In the genomic region with DNA sequence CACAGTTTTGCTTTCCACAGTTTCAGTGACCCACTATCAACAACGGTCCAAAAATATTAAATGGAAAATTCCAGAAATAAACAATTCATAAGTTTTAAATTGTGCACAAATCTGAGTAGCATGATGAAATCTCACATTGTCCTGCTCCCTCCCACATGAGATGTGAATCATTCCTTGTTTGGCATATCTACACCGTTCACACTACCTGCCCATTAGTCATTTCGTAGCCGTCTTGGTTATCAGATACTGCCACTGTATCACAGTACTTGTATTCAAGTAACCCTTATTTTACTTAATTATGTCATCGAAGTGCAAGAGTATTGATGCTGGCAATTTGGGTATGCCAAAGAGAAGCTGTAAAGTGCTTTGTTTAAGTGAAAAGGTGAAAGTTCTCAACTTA, we compare ENCODE assay signal across 14 cellular contexts.
A peak's percentile ranks its signal among the peaks of the same experiment; 100 is the strongest.
DNase-seq lines count a peak whose midpoint lies in the region; ATAC-seq and TF ChIP-seq lines count a peak whose summit lies in the region.
"Had no signal": no experiment of that assay in that cellular context is flagged by ENCODE, and none has a peak within 500 bp of the region (broad histone marks: within the 10 kb centered on the region; RNA-seq: fewer than 3 reads in every experiment).

No MANE protein-coding gene starts in this region.

- H3K4me3 ChIP-seq in RWPE2 (ENCODE audit: severe bottlenecking) (no peak overlapping the region), osteoblast (ENCODE audit: insufficient read depth, low read length) (no peak overlapping the region)
- H3K4me3 ChIP-seq: GM23248 had no signal

- H3K27me3 ChIP-seq in RWPE2 (ENCODE audit: insufficient read depth, poor library complexity, severe bottlenecking), result no peaks in the 10 kb centered on the region
- no peaks in the 10 kb centered on the region for H3K27me3 ChIP-seq in osteoblast (ENCODE audit: insufficient read depth, low read length)

- H3K27ac ChIP-seq in RWPE2 (ENCODE audit: poor library complexity, severe bottlenecking) (no peak overlapping the region), osteoblast (ENCODE audit: low read depth, low read length) (no peak overlapping the region)
- H3K27ac ChIP-seq: GM23248 had no signal

- TF ChIP-seq CTCF in RWPE2 (IDR thresholded peaks at IDR 0.05; ENCODE audit: poor library complexity, severe bottlenecking) (no peak), osteoblast (IDR thresholded peaks at IDR 0.05; ENCODE audit: extremely low read depth, low read depth, low read length) (no peak)

- ATAC-seq in RWPE2 (ENCODE audit: low read depth) (peak; percentile 99), esophagus mucosa (peak; percentile 66), HG02798 (IDR thresholded peaks at IDR 0.05; ENCODE audit: poor library complexity, unreplicated experiment) (no peak), GM19467 (IDR thresholded peaks at IDR 0.05; ENCODE audit: unreplicated experiment) (no peak)
- ATAC-seq: HCT116, HepG2 had no signal

- no peak overlapping the region for H3K4me2 ChIP-seq in osteoblast (ENCODE audit: insufficient read depth, low read length)

- H3K9me3 ChIP-seq in RWPE2 (ENCODE audit: severe bottlenecking), result no peaks in the 10 kb centered on the region
- H3K9me3 ChIP-seq in osteoblast (ENCODE audit: low read depth, low read length), result no peaks in the 10 kb centered on the region

- H3K4me1 ChIP-seq in RWPE2 (ENCODE audit: insufficient read depth, poor library complexity, severe bottlenecking) (peaks cover 7% of the 10 kb centered on the region), osteoblast (ENCODE audit: insufficient read depth, low read length) (no peaks in the 10 kb centered on the region)

- no peaks in the 10 kb centered on the region for H3K79me2 ChIP-seq in osteoblast (ENCODE audit: insufficient read depth, low read length)

- no peak overlapping the region for H2AFZ ChIP-seq in osteoblast (ENCODE audit: low read length)
- H2AFZ ChIP-seq: GM23248 had no signal

- H3K36me3 ChIP-seq in RWPE2 (ENCODE audit: low read depth), result no peaks in the 10 kb centered on the region
- no peaks in the 10 kb centered on the region for H3K36me3 ChIP-seq in osteoblast (ENCODE audit: insufficient read depth, low read length)

- no peaks in the 10 kb centered on the region for H4K20me1 ChIP-seq in osteoblast (ENCODE audit: insufficient read depth, low read length)

- DNase-seq in HT1080 (ENCODE audit: low read depth) (peak; percentile 15), RWPE2 (ENCODE audit: low spot score) (no peak), osteoblast (ENCODE audit: insufficient read length, low spot score, missing footprints) (peak; percentile 19), COLO668 (lab: John Stamatoyannopoulos, UW; ENCODE audit: unreplicated experiment) (no peak)
- DNase-seq: C1 segment of cervical spinal cord; CD4-positive, alpha-beta T cell; DND-41; GDM1; GM23248 had no signal

Comparison
In these comparisons a context has a peak if more than half of its experiments do, and no peak if none do; other contexts are left out.
1. DNase-seq: peak in HT1080 (single experiment) and osteoblast (single experiment); none in RWPE2 (single experiment) and COLO668 (single experiment).
2. ATAC-seq: peak in RWPE2 (single experiment) and esophagus mucosa (single experiment); none in HG02798 (single experiment) and GM19467 (single experiment).